In the genomic region with DNA sequence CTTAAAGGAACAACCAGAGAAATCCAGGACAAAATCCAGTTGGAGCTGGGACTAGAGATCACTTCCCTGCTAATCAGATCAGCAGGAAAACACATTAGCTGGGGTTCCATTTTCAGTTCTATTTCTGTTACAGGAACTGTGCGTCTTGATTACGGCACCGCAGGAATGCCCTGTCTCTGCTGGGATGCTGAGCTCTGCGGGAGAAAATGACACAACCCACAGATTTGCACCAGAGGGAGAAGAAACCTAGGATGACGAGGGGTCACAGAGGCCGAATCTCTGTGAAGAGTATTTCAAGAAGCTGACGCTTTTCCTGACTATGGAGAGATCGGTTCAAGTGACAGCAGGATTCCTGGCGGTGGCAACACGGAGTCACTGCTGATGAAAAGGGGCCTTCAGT, we compare ENCODE assay signal across 6 cellular contexts. TPM values are rescaled to one million over a fixed set of nuclear protein-coding genes. Genes with fewer than 3 reads are reported as not detected.
"Had no signal": no experiment of that assay in that cellular context is flagged by ENCODE, and none has a peak within 500 bp of the region (broad histone marks: within the 10 kb centered on the region; RNA-seq: fewer than 3 reads in every experiment).

No MANE protein-coding gene starts in this region.

RNA-seq across cellular contexts. Expression of gene RSPH10B, which starts 40.2 kb away (rescaled TPM):
- total RNA-seq: HepG2, HT1080, K562 had no signal
- polyA plus RNA-seq: HepG2, IgD-negative memory B cell, IMR-90 had no signal

RNA-seq across cellular contexts. Expression of gene OCM, which starts 49.7 kb away (rescaled TPM):
- total RNA-seq: HepG2, HT-29, HT1080, IMR-90, K562 had no signal
- polyA plus RNA-seq: HepG2, IgD-negative memory B cell, IMR-90, K562 had no signal
